ENCODE assay signal across 8 cellular contexts in genomic region chr7:18087031-18087686, GRCh38. TPM values are rescaled to one million over a fixed set of nuclear protein-coding genes. Genes with fewer than 3 reads are reported as not detected.
A peak's percentile ranks its signal among the peaks of the same experiment; 100 is the strongest.
DNase-seq lines count a peak whose midpoint lies in the region; ATAC-seq and TF ChIP-seq lines count a peak whose summit lies in the region.

No MANE protein-coding gene starts in this region.

- H3K4me2 ChIP-seq in Karpas-422 (ENCODE audit: low read depth, low read length, poor library complexity, severe bottlenecking), result no peak overlapping the region

- ATAC-seq in right lobe of liver (peak in 2 of 4 donors; percentile 12 to 14), thoracic aorta (ENCODE audit: insufficient number of reproducible peaks, low FRiP score, low read depth) (no peak)

- no peaks in the 10 kb centered on the region for H3K9me2 ChIP-seq in Karpas-422 (replicated peaks; ENCODE audit: insufficient read depth, low read length)

- H3K4me3 Mint-ChIP-seq in Calu3 (ENCODE audit: low read depth, unreplicated experiment), result peak overlapping the region; percentile 97

- no peak for DNase-seq in Calu3
- DNase-seq in LNCaP clone FGC (ENCODE audit: low read depth), result no peak
- peak; percentile 7 to 16 for DNase-seq in cardiac fibroblast (ENCODE audit: low read depth in 2 of 2)
- DNase-seq in right lobe of liver, result no peak
- no peak for DNase-seq in thoracic aorta (ENCODE audit: low spot score)
- no peak for DNase-seq in HK-2 (ENCODE audit: unreplicated experiment)
- no peak for DNase-seq in Karpas-422
- DNase-seq in epidermal melanocyte (ENCODE audit: insufficient read length, low spot score), result no peak

- TF ChIP-seq POLR2A in right lobe of liver (IDR thresholded peaks at IDR 0.05), result no peak

- H2AFZ ChIP-seq in Karpas-422 (ENCODE audit: low read length), result no peak overlapping the region

- H3K9me3 Mint-ChIP-seq in Calu3 (ENCODE audit: low read depth, unreplicated experiment), result no peaks in the 10 kb centered on the region

- no peaks in the 10 kb centered on the region for H4K20me1 ChIP-seq in Karpas-422 (ENCODE audit: insufficient read depth, low read depth, low read length)

- H3K36me3 ChIP-seq in right lobe of liver (no peaks in the 10 kb centered on the region), thoracic aorta (no peaks in the 10 kb centered on the region), Karpas-422 (ENCODE audit: insufficient read depth, low read length) (no peaks in the 10 kb centered on the region)

- no TSS peak for BruUV-seq in Calu3 (replicated peaks; lab: Mats Ljungman, UMichigan)

- CTCF ChIA-PET in Calu3 (lab: Charles Lee), result interaction anchor here (0.8 to 1.1 kb wide), 4 partner anchors 23 to 150 kb away, joined by 3 read pairs; no protein-coding TSS in a partner anchor

- intact Hi-C loops in Calu3 (cut with micrococcal nuclease; ENCODE audit: unreplicated experiment) (loop anchor here (5.0 kb wide), 2 partner anchors 75 to 90 kb away; no protein-coding TSS in a partner anchor), right lobe of liver (cut with DNase I) (no loop called here)

- no peak overlapping the region for H3K9ac ChIP-seq in Karpas-422 (ENCODE audit: low read length)

- peak overlapping the region; percentile 71 for H3K27ac Mint-ChIP-seq in Calu3 (ENCODE audit: unreplicated experiment)

- peak overlapping the region; percentile 38 for H3K4me3 ChIP-seq in LNCaP clone FGC (ENCODE audit: low read depth, low read length)
- peak overlapping the region; percentile 57 to 71 for H3K4me3 ChIP-seq in cardiac fibroblast (replicated peaks in 1 of 2; ENCODE audit: low read depth in 2 of 2, low read length in 2 of 2)
- peak overlapping the region; percentile 18 to 52 (median 31) for H3K4me3 ChIP-seq in right lobe of liver
- H3K4me3 ChIP-seq in thoracic aorta, result peak overlapping the region; percentile 81
- no peak overlapping the region for H3K4me3 ChIP-seq in Karpas-422 (ENCODE audit: low read length)

- no peaks in the 10 kb centered on the region for H3K27me3 Mint-ChIP-seq in Calu3 (ENCODE audit: unreplicated experiment)

- peaks cover 24% of the 10 kb centered on the region for H3K36me3 Mint-ChIP-seq in Calu3 (ENCODE audit: insufficient read depth, unreplicated experiment)

- H3K27me3 ChIP-seq in right lobe of liver (no peaks in the 10 kb centered on the region), thoracic aorta (replicated peaks; ENCODE audit: insufficient read depth) (no peaks in the 10 kb centered on the region), Karpas-422 (ENCODE audit: low read length) (no peaks in the 10 kb centered on the region)

- H3K9me3 ChIP-seq in right lobe of liver, result no peaks in the 10 kb centered on the region
- peaks cover 1% of the 10 kb centered on the region for H3K9me3 ChIP-seq in thoracic aorta
- peaks cover 4% of the 10 kb centered on the region; the same call in 1 of the 2 replicates for H3K9me3 ChIP-seq in Karpas-422 (ENCODE audit: low read length)

- no peaks in the 10 kb centered on the region for H3K79me2 ChIP-seq in Karpas-422 (ENCODE audit: low read length)

- 10% methylated on average over 26 of the region's 36 CpGs for WGBS in right lobe of liver (ENCODE audit: insufficient coverage, low coverage, low lambda C conversion rate, missing lambda C conversion rate)

- TF ChIP-seq CTCF in Calu3 (IDR thresholded peaks at IDR 0.05; ENCODE audit: unreplicated experiment) (no peak), LNCaP clone FGC (IDR thresholded peaks at IDR 0.05; ENCODE audit: control insufficient read depth, extremely low read depth, insufficient read depth) (no peak), cardiac fibroblast (IDR thresholded peaks at IDR 0.05; ENCODE audit: low read depth, low read length) (no peak), right lobe of liver (IDR thresholded peaks at IDR 0.05) (no peak), thoracic aorta (IDR thresholded peaks at IDR 0.05) (no peak)

- H3K27ac ChIP-seq in right lobe of liver, result no peak overlapping the region
- peak overlapping the region; percentile 43 to 52 for H3K27ac ChIP-seq in thoracic aorta
- no peak overlapping the region for H3K27ac ChIP-seq in Karpas-422 (ENCODE audit: low read length)

- peaks cover 30% of the 10 kb centered on the region for H3K4me1 Mint-ChIP-seq in Calu3 (ENCODE audit: low read depth, unreplicated experiment)

- H3K4me1 ChIP-seq in right lobe of liver, result peaks cover 0 to 7% (median 0%) of the 10 kb centered on the region in 4 donors
- peaks cover 3 to 9% of the 10 kb centered on the region in 2 donors for H3K4me1 ChIP-seq in thoracic aorta (ENCODE audit: control insufficient read depth in 1 of 2, low read depth in 2 of 2)
- H3K4me1 ChIP-seq in Karpas-422 (ENCODE audit: low read length), result no peaks in the 10 kb centered on the region

RNA-seq across cellular contexts. Expression of gene PRPS1L1, which starts 59.5 kb away (rescaled TPM):
- total RNA-seq in Calu3 (2022) (not detected in 2 replicates), right lobe of liver (not detected), thoracic aorta (not detected)
- total RNA-seq in Karpas-422 (2014; rRNA removed; shearing (Covaris generic); ENCODE audit: low replicate concordance), result not detected in 2 replicates

Comparison
In these comparisons a context has a peak if more than half of its experiments do, and no peak if none do; other contexts are left out.
1. DNase-seq: peak in cardiac fibroblast (2 of 2); none in Calu3 (single experiment), LNCaP clone FGC (single experiment), right lobe of liver (0 of 3), thoracic aorta (single experiment), HK-2 (single experiment), Karpas-422 (single experiment) and epidermal melanocyte (single experiment).
2. H3K27ac ChIP-seq: peak in thoracic aorta (2 of 2); none in right lobe of liver (0 of 3) and Karpas-422 (single experiment).